Comparison of ENCODE assay signal across 16 cellular contexts in genomic region chr7:94906035-94906796, GRCh38. TPM values are rescaled to one million over a fixed set of nuclear protein-coding genes. Genes with fewer than 3 reads are reported as not detected.
"Had no signal": no experiment of that assay in that cellular context is flagged by ENCODE, and none has a peak within 500 bp of the region (broad histone marks: within the 10 kb centered on the region; RNA-seq: fewer than 3 reads in every experiment).

No MANE protein-coding gene starts in this region.

- ATAC-seq: activated CD8-positive, alpha-beta T cell treated with anti-CD3 and anti-CD28 coated beads for 36 hours; activated T-helper 17 cell treated with anti-CD3 and anti-CD28 coated beads, Interleukin-2, amount 50 U/mL, for 72 hours; effector memory CD8-positive, alpha-beta T cell; sciatic nerve had no signal

- H3K36me3 ChIP-seq: lower lobe of right lung, spleen had no signal

- DNase-seq: activated CD4-positive, alpha-beta T cell treated with anti-CD3 and anti-CD28 coated beads, Interleukin-2, amount 10 ng/mL, durations not matched to agents 24 days and 14 days; activated CD8-positive, alpha-beta T cell treated with anti-CD3 and anti-CD28 coated beads for 36 hours; activated naive CD4-positive, alpha-beta T cell; activated naive CD8-positive, alpha-beta T cell treated with anti-CD3 and anti-CD28 coated beads for 36 hours; activated T-cell treated with anti-CD3 and anti-CD28 coated beads, Interleukin-2, amount 50 U/mL, for 1 hour; dermis blood vessel endothelial cell; effector memory CD8-positive, alpha-beta T cell; foreskin melanocyte; glutamatergic neuron; lower lobe of right lung; spleen; stimulated activated CD4-positive, alpha-beta T cell treated with anti-CD3 and anti-CD28 coated beads, Interleukin-4, amount 100 ng/mL, for 4 hours; stimulated activated naive B cell treated with anti-CD40 and anti-IgM and Interleukin-4, amounts not matched to agents 10 μg/mL and 1 μg/mL and 100 μg/mL, for 72 hours had no signal

- H3K27ac Mint-ChIP-seq: activated CD4-positive, alpha-beta T cell treated with anti-CD3 and anti-CD28 coated beads, Interleukin-2, amount 10 ng/mL, durations not matched to agents 24 days and 14 days; activated CD8-positive, alpha-beta T cell treated with anti-CD3 and anti-CD28 coated beads for 36 hours; activated naive CD8-positive, alpha-beta T cell treated with anti-CD3 and anti-CD28 coated beads for 36 hours; activated T-helper 17 cell treated with anti-CD3 and anti-CD28 coated beads, Interleukin-2, amount 50 U/mL, for 72 hours; effector memory CD8-positive, alpha-beta T cell; stimulated activated naive B cell treated with anti-CD40 and anti-IgM and Interleukin-4, amounts not matched to agents 10 μg/mL and 1 μg/mL and 100 μg/mL, for 72 hours had no signal

- H3K4me1 Mint-ChIP-seq: activated CD4-positive, alpha-beta T cell treated with anti-CD3 and anti-CD28 coated beads, Interleukin-2, amount 10 ng/mL, durations not matched to agents 24 days and 14 days; activated naive CD8-positive, alpha-beta T cell treated with anti-CD3 and anti-CD28 coated beads for 36 hours; activated T-helper 17 cell treated with anti-CD3 and anti-CD28 coated beads, Interleukin-2, amount 50 U/mL, for 72 hours had no signal

- H3K9me3 Mint-ChIP-seq: activated CD4-positive, alpha-beta T cell treated with anti-CD3 and anti-CD28 coated beads, Interleukin-2, amount 10 ng/mL, durations not matched to agents 24 days and 14 days; activated CD8-positive, alpha-beta T cell treated with anti-CD3 and anti-CD28 coated beads for 36 hours; activated naive CD8-positive, alpha-beta T cell treated with anti-CD3 and anti-CD28 coated beads for 36 hours; activated T-helper 17 cell treated with anti-CD3 and anti-CD28 coated beads, Interleukin-2, amount 50 U/mL, for 72 hours; stimulated activated naive B cell treated with anti-CD40 and anti-IgM and Interleukin-4, amounts not matched to agents 10 μg/mL and 1 μg/mL and 100 μg/mL, for 72 hours had no signal

- H3K36me3 Mint-ChIP-seq: activated naive CD8-positive, alpha-beta T cell treated with anti-CD3 and anti-CD28 coated beads for 36 hours; stimulated activated naive B cell treated with anti-CD40 and anti-IgM and Interleukin-4, amounts not matched to agents 10 μg/mL and 1 μg/mL and 100 μg/mL, for 72 hours had no signal

- H3K4me3 Mint-ChIP-seq: activated CD4-positive, alpha-beta T cell treated with anti-CD3 and anti-CD28 coated beads, Interleukin-2, amount 10 ng/mL, durations not matched to agents 24 days and 14 days; activated CD8-positive, alpha-beta T cell treated with anti-CD3 and anti-CD28 coated beads for 36 hours; activated naive CD8-positive, alpha-beta T cell treated with anti-CD3 and anti-CD28 coated beads for 36 hours; activated T-helper 17 cell treated with anti-CD3 and anti-CD28 coated beads, Interleukin-2, amount 50 U/mL, for 72 hours; effector memory CD8-positive, alpha-beta T cell had no signal

- H3K9me3 ChIP-seq: lower lobe of right lung, spleen had no signal

RNA-seq across cellular contexts. Expression of gene PPP1R9A, which starts 1.2 kb away (rescaled TPM):
- total RNA-seq: activated CD4-positive, alpha-beta T cell treated with anti-CD3 and anti-CD28 coated beads, Interleukin-2, amount 10 ng/mL, durations not matched to agents 24 days and 14 days; activated T-helper 17 cell treated with anti-CD3 and anti-CD28 coated beads, Interleukin-2, amount 50 U/mL, for 72 hours; T-helper 2 cell treated with Interferon-gamma antibody and Interleukin-4, amounts not matched to agents 100 ng/mL and 5 ng/mL, for 36 hours had no signal
